16 cellular contexts compared by ENCODE assay signal in genomic region chr3:14784087-14784596, GRCh38. TPM values are rescaled to one million over a fixed set of nuclear protein-coding genes. Genes with fewer than 3 reads are reported as not detected.
DNase-seq lines count a peak whose midpoint lies in the region; ATAC-seq, FAIRE-seq and TF ChIP-seq lines count a peak whose summit lies in the region.
"Had no signal": no experiment of that assay in that cellular context is flagged by ENCODE, and none has a peak within 500 bp of the region (broad histone marks: within the 10 kb centered on the region; RNA-seq: fewer than 3 reads in every experiment).

No MANE protein-coding gene starts in this region.

- no peaks in the 10 kb centered on the region for H3K79me2 ChIP-seq in H1 (ENCODE audit: control insufficient read depth in 1 of 2, insufficient read depth in 2 of 2, low read length in 2 of 2)

- no peak for FAIRE-seq in H1 (lab: Jason Lieb, UNC)

- no peaks in the 10 kb centered on the region for H3K9me3 Mint-ChIP-seq in activated CD8-positive, alpha-beta memory T cell treated with anti-CD3 and anti-CD28 coated beads, Interleukin-2, amount 10 ng/mL, durations not matched to agents 7 days and 5 days (ENCODE audit: low read depth)

- no peaks in the 10 kb centered on the region for H3K36me3 Mint-ChIP-seq in activated CD8-positive, alpha-beta memory T cell treated with anti-CD3 and anti-CD28 coated beads, Interleukin-2, amount 10 ng/mL, durations not matched to agents 7 days and 5 days

- H3K27ac ChIP-seq in right atrium auricular region (no peak overlapping the region), H1 (ENCODE audit: low read depth, low read length) (no peak overlapping the region)
- H3K27ac ChIP-seq: GM23248, KMS-11 had no signal

- H3K36me3 ChIP-seq in right atrium auricular region (no peaks in the 10 kb centered on the region), H1 (ENCODE audit: control insufficient read depth in 2 of 4, insufficient read depth in 4 of 4, low read length in 3 of 4) (no peaks in the 10 kb centered on the region)

- no peak for TF ChIP-seq POLR2A in H1 (IDR thresholded peaks at IDR 0.05; ENCODE audit: control extremely low read depth in 1 of 2, low read depth in 2 of 2, low read length in 2 of 2)

- no peak overlapping the region for H3K23ac ChIP-seq in H1 (ENCODE audit: insufficient read length)

- H2AK5ac ChIP-seq in H1 (ENCODE audit: low read depth, low read length): no peak overlapping the region

- no peaks in the 10 kb centered on the region for H4K20me1 ChIP-seq in H1 (replicated peaks in 1 of 2; ENCODE audit: control insufficient read depth in 1 of 2, insufficient read depth in 2 of 2, low read length in 2 of 2)

- peaks cover 24% of the 10 kb centered on the region for H3K27me3 Mint-ChIP-seq in activated CD8-positive, alpha-beta memory T cell treated with anti-CD3 and anti-CD28 coated beads, Interleukin-2, amount 10 ng/mL, durations not matched to agents 7 days and 5 days

- H3K18ac ChIP-seq in H1 (ENCODE audit: extremely low read depth, low read length): peak overlapping the region; percentile 48; the same call in 1 of the 2 replicates

- TF ChIP-seq CTCF in right atrium auricular region (IDR thresholded peaks at IDR 0.05): no peak
- TF ChIP-seq CTCF in H1 (IDR thresholded peaks at IDR 0.05; ENCODE audit: control extremely low read depth in 1 of 3, insufficient read depth in 1 of 3, low read depth in 1 of 3, low read length in 3 of 3): no peak

- H3K9me3 ChIP-seq in right atrium auricular region (peaks cover 0 to 8% of the 10 kb centered on the region in 2 donors), H1 (ENCODE audit: insufficient read depth in 2 of 2, low read depth in 1 of 2, low read length in 1 of 2) (no peaks in the 10 kb centered on the region)

- no peak overlapping the region for H3K56ac ChIP-seq in H1 (replicated peaks; ENCODE audit: insufficient read length, low read depth, low read length)

- no peaks in the 10 kb centered on the region for H3K23me2 ChIP-seq in H1 (ENCODE audit: low read depth, low read length)

- H3K14ac ChIP-seq in H1 (ENCODE audit: insufficient read length): no peak overlapping the region

- no peak overlapping the region for H2BK120ac ChIP-seq in H1 (replicated peaks; ENCODE audit: low read depth, low read length)

- 0 out of 4 replicates have a peak, but pooled peaks of 1 of the 2 experiments have one; percentile 7 for TF ChIP-seq RAD21 in H1 (IDR thresholded peaks at IDR 0.05 in 1 of 2, conservative IDR thresholded peaks at IDR 0.05 in 1 of 2; ENCODE audit: low read depth in 2 of 2, low read length in 2 of 2)

- H3K79me1 ChIP-seq in H1 (ENCODE audit: low read depth, low read length): no peaks in the 10 kb centered on the region

- H2BK20ac ChIP-seq in H1 (ENCODE audit: low read length): no peak overlapping the region

- no peak overlapping the region for H3K4me3 Mint-ChIP-seq in activated CD8-positive, alpha-beta memory T cell treated with anti-CD3 and anti-CD28 coated beads, Interleukin-2, amount 10 ng/mL, durations not matched to agents 7 days and 5 days
- H3K4me3 Mint-ChIP-seq: activated CD8-positive, alpha-beta T cell treated with anti-CD3 and anti-CD28 coated beads, Interleukin-2, amount 10 ng/mL, durations not matched to agents 7 days and 5 days had no signal

- H3K4me1 Mint-ChIP-seq in activated CD8-positive, alpha-beta memory T cell treated with anti-CD3 and anti-CD28 coated beads, Interleukin-2, amount 10 ng/mL, durations not matched to agents 7 days and 5 days: no peaks in the 10 kb centered on the region

- H2BK5ac ChIP-seq in H1 (ENCODE audit: low read depth, low read length): no peak overlapping the region

- peak overlapping the region; percentile 43 for H4K8ac ChIP-seq in H1 (ENCODE audit: extremely low read depth, insufficient read depth, low read length)

- no peak for TF ChIP-seq EP300 in H1 (IDR thresholded peaks at IDR 0.05; ENCODE audit: borderline replicate concordance in 1 of 2, low read depth in 2 of 2, low read length in 2 of 2)

- no peak overlapping the region for H3K9ac ChIP-seq in H1 (replicated peaks in 1 of 4; ENCODE audit: extremely low read depth in 1 of 4, low read depth in 3 of 4, low read length in 3 of 4)
- H3K9ac ChIP-seq: GM23248, KMS-11 had no signal

- ATAC-seq in Right ventricle myocardium inferior: no peak
- ATAC-seq in sciatic nerve: no peak
- no peak for ATAC-seq in HG03342 (IDR thresholded peaks at IDR 0.05; ENCODE audit: unreplicated experiment)
- ATAC-seq in GM21576 (IDR thresholded peaks at IDR 0.05; ENCODE audit: unreplicated experiment): no peak
- ATAC-seq in activated CD8-positive, alpha-beta memory T cell treated with anti-CD3 and anti-CD28 coated beads, Interleukin-2, amount 10 ng/mL, durations not matched to agents 7 days and 5 days: no peak
- ATAC-seq: activated CD8-positive, alpha-beta T cell treated with anti-CD3 and anti-CD28 coated beads, Interleukin-2, amount 10 ng/mL, durations not matched to agents 7 days and 5 days had no signal

- CTCF ChIA-PET in H1 (lab: Charles Lee; ENCODE audit: partially characterized antibody): interaction anchor here (0.8 to 9.0 kb wide), 15 partner anchors 10 to 238 kb away, joined by 3 to 129 read pairs (median 4); partner anchors contain the start of gene C3orf20
- CTCF ChIA-PET in activated CD8-positive, alpha-beta memory T cell treated with anti-CD3 and anti-CD28 coated beads, Interleukin-2, amount 10 ng/mL, durations not matched to agents 7 days and 5 days (lab: Charles Lee): no interaction called here

- H4K5ac ChIP-seq in H1 (ENCODE audit: insufficient read length, low read depth, low read length): peak overlapping the region; percentile 47

- DNase-seq in Right ventricle myocardium inferior (ENCODE audit: missing footprints) (peak; percentile 62), right atrium auricular region (ENCODE audit: low spot score) (no peak), NCI-H2227 (lab: John Stamatoyannopoulos, UW; ENCODE audit: unreplicated experiment) (peak; percentile 88), H1 (ENCODE audit: low read depth in 1 of 2, low spot score in 2 of 2) (no peak), sciatic nerve (ENCODE audit: low spot score) (peak; percentile 60)
- no peak for DNase-seq in activated CD8-positive, alpha-beta memory T cell treated with anti-CD3 and anti-CD28 coated beads, Interleukin-2, amount 10 ng/mL, durations not matched to agents 7 days and 5 days
- DNase-seq: activated CD8-positive, alpha-beta T cell treated with anti-CD3 and anti-CD28 coated beads, Interleukin-2, amount 10 ng/mL, durations not matched to agents 7 days and 5 days; DMS153; GM23248; NCI-H187; stimulated activated naive CD4-positive, alpha-beta T cell treated with Interleukin-2 at 50 U/mL for 16 hours had no signal

- intact Hi-C loops in Right ventricle myocardium inferior (cut with DNase I) (no loop called here), sciatic nerve (cut with DNase I) (no loop called here)

- H3K27ac Mint-ChIP-seq in activated CD8-positive, alpha-beta memory T cell treated with anti-CD3 and anti-CD28 coated beads, Interleukin-2, amount 10 ng/mL, durations not matched to agents 7 days and 5 days: no peak overlapping the region
- H3K27ac Mint-ChIP-seq: activated CD8-positive, alpha-beta T cell treated with anti-CD3 and anti-CD28 coated beads, Interleukin-2, amount 10 ng/mL, durations not matched to agents 7 days and 5 days had no signal

- H3K4me2 ChIP-seq in H1 (ENCODE audit: insufficient read depth in 1 of 2, low read depth in 2 of 2, low read length in 2 of 2): peak overlapping the region in 1 of 2 experiments; percentile 21; a peak in 1 of 4 replicates
- H3K4me2 ChIP-seq: KMS-11, smooth muscle cell had no signal

- no peak overlapping the region for H2BK12ac ChIP-seq in H1 (ENCODE audit: low read depth, low read length)

- H3K27me3 ChIP-seq in right atrium auricular region: no peaks in the 10 kb centered on the region
- H3K27me3 ChIP-seq in H1 (replicated peaks in 1 of 4; ENCODE audit: control insufficient read depth in 3 of 4, extremely low read depth in 1 of 4, insufficient read depth in 3 of 4, low read length in 3 of 4): no peaks in the 10 kb centered on the region

- no peak overlapping the region for H3K4me3 ChIP-seq in right atrium auricular region
- no peak overlapping the region for H3K4me3 ChIP-seq in H1 (ENCODE audit: extremely low read depth in 1 of 4, insufficient read depth in 2 of 4, low read depth in 3 of 4, low read length in 4 of 4)
- H3K4me3 ChIP-seq: GM23248, smooth muscle cell had no signal

- no peak overlapping the region for H4K91ac ChIP-seq in H1 (replicated peaks; ENCODE audit: insufficient read length, low read length)

- no peak overlapping the region for H2AFZ ChIP-seq in H1 (ENCODE audit: low read length)
- H2AFZ ChIP-seq: GM23248 had no signal

- H3K4ac ChIP-seq in H1 (replicated peaks; ENCODE audit: insufficient read length, low read depth, low read length): no peak overlapping the region

- WGBS in H1 (ENCODE audit: extremely low coverage in 1 of 2, insufficient coverage in 1 of 2, insufficient read length in 1 of 2, insufficient replicate concordance in 2 of 2, low coverage in 1 of 2, low lambda C conversion rate in 2 of 2, missing lambda C conversion rate in 1 of 2), 2 experiments: 47% methylated on average over 7 of the region's 7 CpGs; no CpG with 5 or more reads in 1 of the 2 experiments

- POLR2A ChIA-PET in H1 (lab: Charles Lee; ENCODE audit: partially characterized antibody): interaction anchor here (1.3 kb wide), 1 partner anchor 9 kb away, joined by 3 read pairs; no protein-coding TSS in a partner anchor

- H3K4me1 ChIP-seq in right atrium auricular region: no peaks in the 10 kb centered on the region
- H3K4me1 ChIP-seq in H1 (replicated peaks in 1 of 4; ENCODE audit: control insufficient read depth in 3 of 4, insufficient read depth in 4 of 4, low read length in 3 of 4): peaks cover 2 to 9% (median 6%) of the 10 kb centered on the region in 4 experiments; a peak in 4 of 7 replicates

- no peak overlapping the region for H2BK15ac ChIP-seq in H1 (ENCODE audit: low read length)

TF ChIP-seq in H1, 55 proteins besides CTCF, POLR2A, EP300 and RAD21:
- TF ChIP-seq EGR1 (IDR thresholded peaks at IDR 0.05; ENCODE audit: borderline replicate concordance, low read depth, low read length) (no peak), TBP (IDR thresholded peaks at IDR 0.05; ENCODE audit: low read depth, low read length) (peak; percentile 19; the same call in 1 of the 2 replicates)

RNA-seq across cellular contexts. Expression of gene FGD5, which starts 34.6 kb away (rescaled TPM):
- total RNA-seq in Right ventricle myocardium inferior (16.5 TPM), right atrium auricular region (10 to 100 TPM in 1 of 2 donors, 1 to 10 TPM in 1; 9.6 to 18.8 TPM), sciatic nerve (57.4 TPM)
- 14.3 and 15.3 TPM in 2 replicates for total RNA-seq in H1 (2021; fragmentation: NEBNext Ultra II Directional; extraction: Animal tissue kit (Norgen Biotek cat#: 25700))
- polyA plus RNA-seq in H1 (2011; rRNA removed): 4.7 and 6.0 TPM in 2 replicates
- polyA plus RNA-seq in H1 (2011; cell fraction: cytosol; rRNA removed): 6.1 TPM
- 8.1 TPM for polyA plus RNA-seq in H1 (2011; cell fraction: nucleus; rRNA removed)
- 6.0 to 11.3 TPM (median 8.8 TPM) in 4 replicates for polyA plus RNA-seq in H1 (2012, experiment 1 of 2)
- 4.3 TPM for polyA plus RNA-seq in H1 (2012, experiment 2 of 2)
- polyA plus RNA-seq in H1 (2013, experiment 1 of 2): 9.0 TPM
- 9.6 TPM for polyA plus RNA-seq in H1 (2013, experiment 2 of 2)
- 9.0 and 9.7 TPM in 2 replicates for polyA minus RNA-seq in H1 (2011; rRNA and poly(A)+ RNA removed)
- polyA minus RNA-seq in H1 (2011; cell fraction: cytosol; rRNA and poly(A)+ RNA removed): 6.8 TPM
- polyA minus RNA-seq in H1 (2011; cell fraction: nucleus; rRNA and poly(A)+ RNA removed): 7.9 TPM
- total RNA-seq in activated CD8-positive, alpha-beta memory T cell treated with anti-CD3 and anti-CD28 coated beads, Interleukin-2, amount 10 ng/mL, durations not matched to agents 7 days and 5 days: not detected
- total RNA-seq: GM23248, osteocyte had no signal
- polyA plus RNA-seq: GM23248 had no signal

Comparison
In these comparisons a context has a peak if more than half of its experiments do, and no peak if none do; other contexts are left out.
1. DNase-seq: peak in Right ventricle myocardium inferior (single experiment), NCI-H2227 (single experiment) and sciatic nerve (single experiment); none in right atrium auricular region (single experiment), H1 (0 of 2) and activated CD8-positive, alpha-beta memory T cell treated with anti-CD3 and anti-CD28 coated beads, Interleukin-2, amount 10 ng/mL, durations not matched to agents 7 days and 5 days (single experiment).
2. RNA of gene FGD5, which starts 34.6 kb away (total RNA-seq): 57.4 TPM in sciatic nerve (single experiment), 9.6 to 18.8 TPM in right atrium auricular region, 16.5 TPM in Right ventricle myocardium inferior (single experiment) and 14.3 to 15.3 TPM in H1; not detected in activated CD8-positive, alpha-beta memory T cell treated with anti-CD3 and anti-CD28 coated beads, Interleukin-2, amount 10 ng/mL, durations not matched to agents 7 days and 5 days; every median in the first group is over 10 times any median in the second.